Comparison of ENCODE assay signal across 21 cellular contexts in the genomic region with DNA sequence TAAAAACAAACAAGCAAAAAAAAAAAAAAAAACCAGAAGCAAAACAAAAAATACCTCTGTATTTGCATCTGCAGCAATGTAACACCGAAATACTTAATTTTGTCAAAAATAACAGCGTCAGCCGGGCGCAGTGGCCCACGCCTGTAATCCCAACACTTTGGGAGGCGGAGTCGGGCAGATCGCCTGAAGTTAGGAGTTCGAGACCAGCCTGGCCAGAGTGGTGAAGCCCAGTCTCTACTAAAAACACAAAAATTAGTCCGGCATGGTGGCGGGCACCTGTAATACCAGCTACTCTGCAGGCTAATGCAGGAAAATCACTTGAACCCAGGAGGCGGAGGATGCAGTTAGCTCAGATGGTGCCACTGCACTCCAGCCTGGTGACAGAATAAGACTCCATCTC.
"Had no signal": no experiment of that assay in that cellular context is flagged by ENCODE, and none has a peak within 500 bp of the region (broad histone marks: within the 10 kb centered on the region; RNA-seq: fewer than 3 reads in every experiment).

No MANE protein-coding gene starts in this region.

- ATAC-seq: stimulated activated effector memory CD8-positive, alpha-beta T cell treated with anti-CD3 and anti-CD28 coated beads, Interleukin-12 subunit alpha, Interleukin-12 subunit beta, amount 100 ng/mL, for 72 hours; stimulated activated memory B cell treated with anti-CD40 and anti-IgM and Interleukin-4, amounts not matched to agents 10 μg/mL and 1 μg/mL and 100 μg/mL, for 72 hours; stimulated activated naive B cell treated with anti-CD40 and anti-IgM and Interleukin-4, amounts not matched to agents 10 μg/mL and 1 μg/mL and 100 μg/mL, for 72 hours; stimulated activated naive CD8-positive, alpha-beta T cell treated with anti-CD3 and anti-CD28 coated beads, Interleukin-15, amount 100 ng/mL, for 72 hours; stimulated activated naive CD8-positive, alpha-beta T cell treated with anti-CD3 and anti-CD28 coated beads, Interleukin-15, Interleukin-2, amounts not matched to agents 100 U/mL and 50 U/mL, for 24 hours; upper lobe of right lung had no signal

- DNase-seq: stimulated activated CD4-positive, alpha-beta T cell treated with anti-CD3 and anti-CD28 coated beads, Interleukin-2, amount 100 ng/mL, for 48 hours; stimulated activated CD4-positive, alpha-beta T cell treated with anti-CD3 and anti-CD28 coated beads, Interleukin-4, amount 100 ng/mL, for 1 hour; stimulated activated CD4-positive, alpha-beta T cell treated with anti-CD3 and anti-CD28 coated beads, Interleukin-4, amount 100 ng/mL, for 24 hours; stimulated activated CD4-positive, alpha-beta T cell treated with anti-CD3 and anti-CD28 coated beads, Interleukin-4, amount 100 ng/mL, for 4 hours; stimulated activated CD8-positive, alpha-beta memory T cell treated with anti-CD3 and anti-CD28 coated beads, Interleukin-4, amount 100 ng/mL, for 48 hours; stimulated activated naive B cell treated with anti-CD40 and anti-IgM and Interleukin-4, amounts not matched to agents 10 μg/mL and 1 μg/mL and 100 μg/mL, for 72 hours; stimulated activated naive CD4-positive, alpha-beta T cell; stimulated activated naive CD4-positive, alpha-beta T cell treated with Interleukin-2 at 50 U/mL for 16 hours; stimulated activated naive CD8-positive, alpha-beta T cell treated with anti-CD3 and anti-CD28 coated beads, Interleukin-15, amount 100 ng/mL, for 72 hours; stimulated activated naive CD8-positive, alpha-beta T cell treated with anti-CD3 and anti-CD28 coated beads, Interleukin-15, Interleukin-2, amounts not matched to agents 100 U/mL and 50 U/mL, for 24 hours; stomach; substantia nigra; testis; thyroid gland; tibial artery; transverse colon; trophoblast cell; upper lobe of right lung; uterus had no signal
